9 cellular contexts compared by ENCODE assay signal in genomic region chr1:239386453-239387303, GRCh38. TPM values are rescaled to one million over a fixed set of nuclear protein-coding genes. Genes with fewer than 3 reads are reported as not detected.
DNase-seq lines count a peak whose midpoint lies in the region; ATAC-seq and TF ChIP-seq lines count a peak whose summit lies in the region.
"Had no signal": no experiment of that assay in that cellular context is flagged by ENCODE, and none has a peak within 500 bp of the region (broad histone marks: within the 10 kb centered on the region; RNA-seq: fewer than 3 reads in every experiment).

Gene CHRM3 (plus strand): TSS chr1:239386568. CDS start chr1:239907452, 520,884 bp downstream.

- no peak within 1 kb of the TSS for H3K9ac ChIP-seq in parathyroid adenoma

- ATAC-seq in activated T-cell treated with anti-CD3 and anti-CD28 coated beads, Interleukin-2, amount 50 U/mL, for 4 hours, result peak; percentile 51 to 52
- ATAC-seq in left cardiac atrium (peak; percentile 75 to 96), GM19395 (IDR thresholded peaks at IDR 0.05; ENCODE audit: unreplicated experiment) (no peak)

- H3K36me3 ChIP-seq in parathyroid adenoma (ENCODE audit: control insufficient read depth, insufficient read depth, low read length), result no peaks in the 10 kb centered on the region

- no peak for TF ChIP-seq CTCF in CD14-positive monocyte (IDR thresholded peaks at IDR 0.05)
- no peak for TF ChIP-seq CTCF in parathyroid adenoma (IDR thresholded peaks at IDR 0.05)

- H3K9me3 ChIP-seq in parathyroid adenoma (ENCODE audit: control insufficient read depth, low read length), result no peaks in the 10 kb centered on the region

- H3K79me2 ChIP-seq in parathyroid adenoma, result no peaks in the 10 kb centered on the region

- TF ChIP-seq RAD21 in Ishikawa (IDR thresholded peaks at IDR 0.05; ENCODE audit: low read depth), result peak; percentile 30; the same call in 1 of the 2 replicates

- H3K27me3 Mint-ChIP-seq in CD14-positive monocyte (ENCODE audit: low read depth in 3 of 3), result peaks cover 46 to 57% (median 54%) of the 10 kb centered on the region in 3 donors
- H3K27me3 Mint-ChIP-seq in activated T-cell treated with anti-CD3 and anti-CD28 coated beads, Interleukin-2, amount 50 U/mL, for 4 hours (ENCODE audit: low read depth), result peaks cover 51% of the 10 kb centered on the region

- intact Hi-C loops in CD14-positive monocyte (cut with micrococcal nuclease), result no loop called here
- intact Hi-C loops in left cardiac atrium (cut with DNase I), result no loop called here

- H3K4me3 ChIP-seq in parathyroid adenoma (ENCODE audit: low read depth, low read length), result peak within 1 kb of the TSS; percentile 52

- H3K27ac ChIP-seq in parathyroid adenoma, result no peak within 1 kb of the TSS

- H3K4me2 ChIP-seq in parathyroid adenoma (ENCODE audit: low read length), result peak within 1 kb of the TSS; percentile 84

- DNase-seq in CD14-positive monocyte (ENCODE audit: low spot score) (peak; percentile 46), left cardiac atrium (peak; percentile 28), cortex of kidney (lab: John Stamatoyannopoulos, UW) (no peak), cerebellar nuclear complex (lab: John Stamatoyannopoulos, UW) (no peak)
- no peak for DNase-seq in activated T-cell treated with anti-CD3 and anti-CD28 coated beads, Interleukin-2, amount 50 U/mL, for 4 hours

- H3K27ac Mint-ChIP-seq in CD14-positive monocyte, result peak within 1 kb of the TSS in 2 of 7 donors; percentile 75 to 77

- H3K36me3 Mint-ChIP-seq in CD14-positive monocyte, result peaks cover 3 to 13% of the 10 kb centered on the region in 2 donors
- H3K36me3 Mint-ChIP-seq in activated T-cell treated with anti-CD3 and anti-CD28 coated beads, Interleukin-2, amount 50 U/mL, for 4 hours (ENCODE audit: insufficient read depth), result no peaks in the 10 kb centered on the region

- peaks cover 29% of the 10 kb centered on the region for H3K4me1 Mint-ChIP-seq in CD14-positive monocyte
- H3K4me1 Mint-ChIP-seq in activated T-cell treated with anti-CD3 and anti-CD28 coated beads, Interleukin-2, amount 50 U/mL, for 4 hours (ENCODE audit: low read depth), result peaks cover 21% of the 10 kb centered on the region

- H3K4me3 Mint-ChIP-seq in CD14-positive monocyte, result peak within 1 kb of the TSS; percentile 89 to 100
- peak within 1 kb of the TSS; percentile 77 for H3K4me3 Mint-ChIP-seq in activated T-cell treated with anti-CD3 and anti-CD28 coated beads, Interleukin-2, amount 50 U/mL, for 4 hours

- H3K27me3 ChIP-seq in parathyroid adenoma (ENCODE audit: control insufficient read depth, insufficient read depth, low read length), result no peaks in the 10 kb centered on the region

- H2AFZ ChIP-seq in parathyroid adenoma, result no peak within 1 kb of the TSS

- no peak for TF ChIP-seq EP300 in Ishikawa (IDR thresholded peaks at IDR 0.05; ENCODE audit: borderline replicate concordance)

- H3K4me1 ChIP-seq in parathyroid adenoma, result no peaks in the 10 kb centered on the region

- peaks cover 0 to 19% (median 7%) of the 10 kb centered on the region in 7 donors for H3K9me3 Mint-ChIP-seq in CD14-positive monocyte
- no peaks in the 10 kb centered on the region for H3K9me3 Mint-ChIP-seq in activated T-cell treated with anti-CD3 and anti-CD28 coated beads, Interleukin-2, amount 50 U/mL, for 4 hours

TF ChIP-seq in Ishikawa, 13 proteins besides CTCF, POLR2A, EP300 and RAD21:
- peak; percentile 34; the same call in 1 of the 2 replicates for TF ChIP-seq USF1 (IDR thresholded peaks at IDR 0.05)
- TF ChIP-seq EGR1 (IDR thresholded peaks at IDR 0.05), result peak; percentile 57; the same call in 1 of the 2 replicates
- no peak for TF ChIP-seq TAF1 (IDR thresholded peaks at IDR 0.05; ENCODE audit: low read depth)
- peak; percentile 85 for TF ChIP-seq MAX (IDR thresholded peaks at IDR 0.05)

RNA-seq across cellular contexts. Expression of gene CHRM3, which starts in this region (rescaled TPM):
- polyA plus RNA-seq in CD14-positive monocyte, result not detected
- total RNA-seq in activated T-cell treated with anti-CD3 and anti-CD28 coated beads, Interleukin-2, amount 50 U/mL, for 4 hours, result under 1 TPM; 0.19 to 0.46 (median 0.32) TPM
- total RNA-seq in left cardiac atrium, result 1 to 10 TPM in 1 of 2 donors, under 1 TPM in 1; 0.18 to 1.2 TPM
- total RNA-seq: endothelial cell of umbilical vein had no signal
- polyA plus RNA-seq: endothelial cell of umbilical vein had no signal

Comparison
In these comparisons a context has a peak if more than half of its experiments do, and no peak if none do; other contexts are left out.
1. Peak in DNase-seq in CD14-positive monocyte; RNA of the gene not detected or under 1 TPM.
2. Peak in ATAC-seq in activated T-cell treated with anti-CD3 and anti-CD28 coated beads, Interleukin-2, amount 50 U/mL, for 4 hours; RNA of the gene not detected or under 1 TPM.